ENCODE assay signal across 1 cellular context in the genomic region with DNA sequence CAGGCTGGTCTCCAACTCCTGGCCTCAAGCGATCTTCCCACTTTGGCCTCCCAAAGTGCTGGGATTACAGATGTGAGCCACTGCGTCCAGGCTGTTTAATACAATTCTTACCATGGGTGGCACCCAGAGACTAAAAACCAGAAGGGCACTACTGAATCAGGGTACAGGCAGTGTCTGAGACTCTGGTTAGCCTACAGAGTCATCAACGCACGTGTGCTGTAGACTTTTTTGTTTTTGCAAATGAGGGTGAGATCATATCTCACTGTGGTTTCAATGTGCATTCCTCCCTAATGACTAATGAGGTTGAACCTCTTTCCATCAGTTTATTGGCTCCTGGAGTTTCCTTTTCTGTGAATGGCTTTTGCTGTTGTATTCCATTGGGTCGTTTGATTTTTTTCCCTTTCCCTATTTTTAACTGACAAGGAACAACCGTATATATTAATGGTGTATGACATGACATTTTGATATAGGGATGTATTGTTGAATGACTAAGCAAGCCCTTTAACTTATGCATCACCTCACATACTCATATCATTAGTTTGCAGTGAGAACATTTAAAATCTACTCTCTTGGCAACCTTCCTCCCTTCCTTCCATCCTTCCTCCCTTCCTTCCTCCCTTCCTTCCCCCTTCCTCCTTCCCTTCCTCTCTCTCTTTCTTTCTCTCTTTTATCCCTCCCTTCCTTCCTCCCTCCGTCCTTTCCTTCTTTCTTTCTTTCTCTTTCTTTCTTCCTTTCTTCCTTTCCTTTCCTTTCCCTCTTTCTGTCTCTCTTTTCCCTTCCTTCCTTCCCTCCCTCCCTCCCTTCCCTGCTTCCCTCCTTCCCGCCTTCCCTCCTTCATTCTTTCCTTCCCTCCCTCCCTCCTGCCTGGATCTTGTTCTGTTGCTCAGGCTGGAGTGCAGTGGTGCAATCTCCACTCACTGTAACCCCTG.
TF ChIP-seq lines count a peak whose summit lies in the region.

No MANE protein-coding gene starts in this region.

TF ChIP-seq in HEK293, 187 proteins besides CTCF, POLR2A, EP300 and RAD21 (continued from another document and continues in another):
- TF ChIP-seq, protein P1, sequence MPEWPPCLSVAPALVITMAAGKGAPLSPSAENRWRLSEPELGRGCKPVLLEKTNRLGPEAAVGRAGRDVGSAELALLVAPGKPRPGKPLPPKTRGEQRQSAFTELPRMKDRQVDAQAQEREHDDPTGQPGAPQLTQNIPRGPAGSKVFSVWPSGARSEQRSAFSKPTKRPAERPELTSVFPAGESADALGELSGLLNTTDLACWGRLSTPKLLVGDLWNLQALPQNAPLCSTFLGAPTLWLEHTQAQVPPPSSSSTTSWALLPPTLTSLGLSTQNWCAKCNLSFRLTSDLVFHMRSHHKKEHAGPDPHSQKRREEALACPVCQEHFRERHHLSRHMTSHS (tag by site-specific recombination; IDR thresholded peaks at IDR 0.05), result no peak
- TF ChIP-seq GLI2 (tag by site-specific recombination; IDR thresholded peaks at IDR 0.05; ENCODE audit: borderline replicate concordance, low read depth), result no peak
- TF ChIP-seq, protein P2, sequence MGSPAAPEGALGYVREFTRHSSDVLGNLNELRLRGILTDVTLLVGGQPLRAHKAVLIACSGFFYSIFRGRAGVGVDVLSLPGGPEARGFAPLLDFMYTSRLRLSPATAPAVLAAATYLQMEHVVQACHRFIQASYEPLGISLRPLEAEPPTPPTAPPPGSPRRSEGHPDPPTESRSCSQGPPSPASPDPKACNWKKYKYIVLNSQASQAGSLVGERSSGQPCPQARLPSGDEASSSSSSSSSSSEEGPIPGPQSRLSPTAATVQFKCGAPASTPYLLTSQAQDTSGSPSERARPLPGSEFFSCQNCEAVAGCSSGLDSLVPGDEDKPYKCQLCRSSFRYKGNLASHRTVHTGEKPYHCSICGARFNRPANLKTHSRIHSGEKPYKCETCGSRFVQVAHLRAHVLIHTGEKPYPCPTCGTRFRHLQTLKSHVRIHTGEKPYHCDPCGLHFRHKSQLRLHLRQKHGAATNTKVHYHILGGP (tag by site-specific recombination; IDR thresholded peaks at IDR 0.05), result no peak
- no peak for TF ChIP-seq ZSCAN30 (tag by site-specific recombination; IDR thresholded peaks at IDR 0.05)
- TF ChIP-seq ZNF830 (tag by site-specific recombination; IDR thresholded peaks at IDR 0.05; ENCODE audit: low read depth), result no peak
- TF ChIP-seq ZNF558 (tag by site-specific recombination; IDR thresholded peaks at IDR 0.05), result peak; percentile 87
- TF ChIP-seq, protein P3, sequence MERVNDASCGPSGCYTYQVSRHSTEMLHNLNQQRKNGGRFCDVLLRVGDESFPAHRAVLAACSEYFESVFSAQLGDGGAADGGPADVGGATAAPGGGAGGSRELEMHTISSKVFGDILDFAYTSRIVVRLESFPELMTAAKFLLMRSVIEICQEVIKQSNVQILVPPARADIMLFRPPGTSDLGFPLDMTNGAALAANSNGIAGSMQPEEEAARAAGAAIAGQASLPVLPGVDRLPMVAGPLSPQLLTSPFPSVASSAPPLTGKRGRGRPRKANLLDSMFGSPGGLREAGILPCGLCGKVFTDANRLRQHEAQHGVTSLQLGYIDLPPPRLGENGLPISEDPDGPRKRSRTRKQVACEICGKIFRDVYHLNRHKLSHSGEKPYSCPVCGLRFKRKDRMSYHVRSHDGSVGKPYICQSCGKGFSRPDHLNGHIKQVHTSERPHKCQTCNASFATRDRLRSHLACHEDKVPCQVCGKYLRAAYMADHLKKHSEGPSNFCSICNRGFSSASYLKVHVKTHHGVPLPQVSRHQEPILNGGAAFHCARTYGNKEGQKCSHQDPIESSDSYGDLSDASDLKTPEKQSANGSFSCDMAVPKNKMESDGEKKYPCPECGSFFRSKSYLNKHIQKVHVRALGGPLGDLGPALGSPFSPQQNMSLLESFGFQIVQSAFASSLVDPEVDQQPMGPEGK (tag by site-specific recombination; IDR thresholded peaks at IDR 0.05), result peak; percentile 49
- TF ChIP-seq, protein P4, sequence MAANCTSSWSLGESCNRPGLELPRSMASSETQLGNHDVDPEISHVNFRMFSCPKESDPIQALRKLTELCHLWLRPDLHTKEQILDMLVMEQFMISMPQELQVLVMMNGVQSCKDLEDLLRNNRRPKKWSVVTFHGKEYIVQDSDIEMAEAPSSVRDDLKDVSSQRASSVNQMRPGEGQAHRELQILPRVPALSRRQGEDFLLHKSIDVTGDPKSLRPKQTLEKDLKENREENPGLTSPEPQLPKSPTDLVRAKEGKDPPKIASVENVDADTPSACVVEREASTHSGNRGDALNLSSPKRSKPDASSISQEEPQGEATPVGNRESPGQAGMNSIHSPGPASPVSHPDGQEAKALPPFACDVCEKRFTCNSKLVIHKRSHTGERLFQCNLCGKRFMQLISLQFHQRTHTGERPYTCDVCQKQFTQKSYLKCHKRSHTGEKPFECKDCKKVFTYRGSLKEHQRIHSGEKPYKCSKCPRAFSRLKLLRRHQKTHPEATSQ (tag by site-specific recombination; IDR thresholded peaks at IDR 0.05), result no peak
- no peak for TF ChIP-seq YY2 (tag by site-specific recombination; IDR thresholded peaks at IDR 0.05)
- no peak for TF ChIP-seq ZNF155 (tag by site-specific recombination; IDR thresholded peaks at IDR 0.05)
- TF ChIP-seq GFI1B (tag by site-specific recombination; IDR thresholded peaks at IDR 0.05), result peak; percentile 66; the same call in 1 of the 2 replicates
- TF ChIP-seq ZNF530 (tag by site-specific recombination; IDR thresholded peaks at IDR 0.05; ENCODE audit: low read depth), result no peak
- peak; percentile 89 for TF ChIP-seq IKZF3 (tag by site-specific recombination; IDR thresholded peaks at IDR 0.05)
- TF ChIP-seq ZNF239 (tag by site-specific recombination; IDR thresholded peaks at IDR 0.05), result no peak
- TF ChIP-seq ZNF157 (tag by site-specific recombination; IDR thresholded peaks at IDR 0.05), result no peak
- no peak for TF ChIP-seq OVOL3 (tag by site-specific recombination; IDR thresholded peaks at IDR 0.05)
- TF ChIP-seq KLF16 (tag by site-specific recombination; IDR thresholded peaks at IDR 0.05), result no peak; the same call in 1 of the 2 replicates
- no peak for TF ChIP-seq ZNF23 (tag by site-specific recombination; IDR thresholded peaks at IDR 0.05; ENCODE audit: borderline replicate concordance)
- no peak for TF ChIP-seq ZNF571 (tag by site-specific recombination; IDR thresholded peaks at IDR 0.05)
- no peak for TF ChIP-seq ZNF404 (tag by site-specific recombination; IDR thresholded peaks at IDR 0.05)
- peak; percentile 92 for TF ChIP-seq SP7 (tag by site-specific recombination; IDR thresholded peaks at IDR 0.05)
- TF ChIP-seq ZNF664 (tag by site-specific recombination; IDR thresholded peaks at IDR 0.05), result no peak
- TF ChIP-seq, protein P5, sequence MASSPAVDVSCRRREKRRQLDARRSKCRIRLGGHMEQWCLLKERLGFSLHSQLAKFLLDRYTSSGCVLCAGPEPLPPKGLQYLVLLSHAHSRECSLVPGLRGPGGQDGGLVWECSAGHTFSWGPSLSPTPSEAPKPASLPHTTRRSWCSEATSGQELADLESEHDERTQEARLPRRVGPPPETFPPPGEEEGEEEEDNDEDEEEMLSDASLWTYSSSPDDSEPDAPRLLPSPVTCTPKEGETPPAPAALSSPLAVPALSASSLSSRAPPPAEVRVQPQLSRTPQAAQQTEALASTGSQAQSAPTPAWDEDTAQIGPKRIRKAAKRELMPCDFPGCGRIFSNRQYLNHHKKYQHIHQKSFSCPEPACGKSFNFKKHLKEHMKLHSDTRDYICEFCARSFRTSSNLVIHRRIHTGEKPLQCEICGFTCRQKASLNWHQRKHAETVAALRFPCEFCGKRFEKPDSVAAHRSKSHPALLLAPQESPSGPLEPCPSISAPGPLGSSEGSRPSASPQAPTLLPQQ (tag by site-specific recombination; IDR thresholded peaks at IDR 0.05), result peak; percentile 63; the same call in 1 of the 2 replicates
- no peak for TF ChIP-seq ZNF211 (tag by site-specific recombination; IDR thresholded peaks at IDR 0.05; ENCODE audit: low read depth)
- peak; percentile 22; the same call in 1 of the 2 replicates for TF ChIP-seq ZNF391 (tag by site-specific recombination; IDR thresholded peaks at IDR 0.05; ENCODE audit: borderline replicate concordance, low read depth)
- TF ChIP-seq ZNF292 (tag by site-specific recombination; IDR thresholded peaks at IDR 0.05; ENCODE audit: borderline replicate concordance, low read depth), result no peak
- no peak for TF ChIP-seq BCL11B (tag by site-specific recombination; IDR thresholded peaks at IDR 0.05; ENCODE audit: low read depth)
- TF ChIP-seq, protein P6, sequence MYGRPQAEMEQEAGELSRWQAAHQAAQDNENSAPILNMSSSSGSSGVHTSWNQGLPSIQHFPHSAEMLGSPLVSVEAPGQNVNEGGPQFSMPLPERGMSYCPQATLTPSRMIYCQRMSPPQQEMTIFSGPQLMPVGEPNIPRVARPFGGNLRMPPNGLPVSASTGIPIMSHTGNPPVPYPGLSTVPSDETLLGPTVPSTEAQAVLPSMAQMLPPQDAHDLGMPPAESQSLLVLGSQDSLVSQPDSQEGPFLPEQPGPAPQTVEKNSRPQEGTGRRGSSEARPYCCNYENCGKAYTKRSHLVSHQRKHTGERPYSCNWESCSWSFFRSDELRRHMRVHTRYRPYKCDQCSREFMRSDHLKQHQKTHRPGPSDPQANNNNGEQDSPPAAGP (tag by site-specific recombination; IDR thresholded peaks at IDR 0.05), result peak; percentile 95
- TF ChIP-seq, protein P7, sequence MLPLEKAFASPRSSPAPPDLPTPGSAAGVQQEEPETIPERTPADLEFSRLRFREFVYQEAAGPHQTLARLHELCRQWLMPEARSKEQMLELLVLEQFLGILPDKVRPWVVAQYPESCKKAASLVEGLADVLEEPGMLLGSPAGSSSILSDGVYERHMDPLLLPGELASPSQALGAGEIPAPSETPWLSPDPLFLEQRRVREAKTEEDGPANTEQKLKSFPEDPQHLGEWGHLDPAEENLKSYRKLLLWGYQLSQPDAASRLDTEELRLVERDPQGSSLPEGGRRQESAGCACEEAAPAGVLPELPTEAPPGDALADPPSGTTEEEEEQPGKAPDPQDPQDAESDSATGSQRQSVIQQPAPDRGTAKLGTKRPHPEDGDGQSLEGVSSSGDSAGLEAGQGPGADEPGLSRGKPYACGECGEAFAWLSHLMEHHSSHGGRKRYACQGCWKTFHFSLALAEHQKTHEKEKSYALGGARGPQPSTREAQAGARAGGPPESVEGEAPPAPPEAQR (tag by site-specific recombination; IDR thresholded peaks at IDR 0.05), result no peak
- peak; percentile 82 for TF ChIP-seq GLIS1 (tag by site-specific recombination; IDR thresholded peaks at IDR 0.05)
- TF ChIP-seq SP2 (tag by site-specific recombination; IDR thresholded peaks at IDR 0.05), result peak; percentile 78
- peak; percentile 86 for TF ChIP-seq ZBTB17 (tag by site-specific recombination; IDR thresholded peaks at IDR 0.05)
- no peak for TF ChIP-seq ZNF768 (tag by site-specific recombination; IDR thresholded peaks at IDR 0.05)
- TF ChIP-seq, protein P8, sequence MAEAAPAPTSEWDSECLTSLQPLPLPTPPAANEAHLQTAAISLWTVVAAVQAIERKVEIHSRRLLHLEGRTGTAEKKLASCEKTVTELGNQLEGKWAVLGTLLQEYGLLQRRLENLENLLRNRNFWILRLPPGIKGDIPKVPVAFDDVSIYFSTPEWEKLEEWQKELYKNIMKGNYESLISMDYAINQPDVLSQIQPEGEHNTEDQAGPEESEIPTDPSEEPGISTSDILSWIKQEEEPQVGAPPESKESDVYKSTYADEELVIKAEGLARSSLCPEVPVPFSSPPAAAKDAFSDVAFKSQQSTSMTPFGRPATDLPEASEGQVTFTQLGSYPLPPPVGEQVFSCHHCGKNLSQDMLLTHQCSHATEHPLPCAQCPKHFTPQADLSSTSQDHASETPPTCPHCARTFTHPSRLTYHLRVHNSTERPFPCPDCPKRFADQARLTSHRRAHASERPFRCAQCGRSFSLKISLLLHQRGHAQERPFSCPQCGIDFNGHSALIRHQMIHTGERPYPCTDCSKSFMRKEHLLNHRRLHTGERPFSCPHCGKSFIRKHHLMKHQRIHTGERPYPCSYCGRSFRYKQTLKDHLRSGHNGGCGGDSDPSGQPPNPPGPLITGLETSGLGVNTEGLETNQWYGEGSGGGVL (tag by site-specific recombination; IDR thresholded peaks at IDR 0.05), result 0 out of 2 replicates have a peak, but pooled peaks have one; percentile 18
- TF ChIP-seq ZNF548 (tag by site-specific recombination; IDR thresholded peaks at IDR 0.05), result no peak
- TF ChIP-seq ZBTB7A (tag by site-specific recombination; IDR thresholded peaks at IDR 0.05; ENCODE audit: low read depth), result no peak
- TF ChIP-seq ZNF335 (tag by site-specific recombination; conservative IDR thresholded peaks at IDR 0.05), result peak; percentile 52
- no peak for TF ChIP-seq ZNF621 (tag by site-specific recombination; IDR thresholded peaks at IDR 0.05)
- TF ChIP-seq, protein P9, sequence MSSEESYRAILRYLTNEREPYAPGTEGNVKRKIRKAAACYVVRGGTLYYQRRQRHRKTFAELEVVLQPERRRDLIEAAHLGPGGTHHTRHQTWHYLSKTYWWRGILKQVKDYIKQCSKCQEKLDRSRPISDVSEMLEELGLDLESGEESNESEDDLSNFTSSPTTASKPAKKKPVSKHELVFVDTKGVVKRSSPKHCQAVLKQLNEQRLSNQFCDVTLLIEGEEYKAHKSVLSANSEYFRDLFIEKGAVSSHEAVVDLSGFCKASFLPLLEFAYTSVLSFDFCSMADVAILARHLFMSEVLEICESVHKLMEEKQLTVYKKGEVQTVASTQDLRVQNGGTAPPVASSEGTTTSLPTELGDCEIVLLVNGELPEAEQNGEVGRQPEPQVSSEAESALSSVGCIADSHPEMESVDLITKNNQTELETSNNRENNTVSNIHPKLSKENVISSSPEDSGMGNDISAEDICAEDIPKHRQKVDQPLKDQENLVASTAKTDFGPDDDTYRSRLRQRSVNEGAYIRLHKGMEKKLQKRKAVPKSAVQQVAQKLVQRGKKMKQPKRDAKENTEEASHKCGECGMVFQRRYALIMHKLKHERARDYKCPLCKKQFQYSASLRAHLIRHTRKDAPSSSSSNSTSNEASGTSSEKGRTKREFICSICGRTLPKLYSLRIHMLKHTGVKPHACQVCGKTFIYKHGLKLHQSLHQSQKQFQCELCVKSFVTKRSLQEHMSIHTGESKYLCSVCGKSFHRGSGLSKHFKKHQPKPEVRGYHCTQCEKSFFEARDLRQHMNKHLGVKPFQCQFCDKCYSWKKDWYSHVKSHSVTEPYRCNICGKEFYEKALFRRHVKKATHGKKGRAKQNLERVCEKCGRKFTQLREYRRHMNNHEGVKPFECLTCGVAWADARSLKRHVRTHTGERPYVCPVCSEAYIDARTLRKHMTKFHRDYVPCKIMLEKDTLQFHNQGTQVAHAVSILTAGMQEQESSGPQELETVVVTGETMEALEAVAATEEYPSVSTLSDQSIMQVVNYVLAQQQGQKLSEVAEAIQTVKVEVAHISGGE (tag by site-specific recombination; conservative IDR thresholded peaks at IDR 0.05; ENCODE audit: low read depth), result no peak
- peak; percentile 92 for TF ChIP-seq ZEB2 (tag by site-specific recombination; IDR thresholded peaks at IDR 0.05)
- TF ChIP-seq ZNF654 (tag by site-specific recombination; IDR thresholded peaks at IDR 0.05; ENCODE audit: low read depth), result no peak
- TF ChIP-seq, protein P10, sequence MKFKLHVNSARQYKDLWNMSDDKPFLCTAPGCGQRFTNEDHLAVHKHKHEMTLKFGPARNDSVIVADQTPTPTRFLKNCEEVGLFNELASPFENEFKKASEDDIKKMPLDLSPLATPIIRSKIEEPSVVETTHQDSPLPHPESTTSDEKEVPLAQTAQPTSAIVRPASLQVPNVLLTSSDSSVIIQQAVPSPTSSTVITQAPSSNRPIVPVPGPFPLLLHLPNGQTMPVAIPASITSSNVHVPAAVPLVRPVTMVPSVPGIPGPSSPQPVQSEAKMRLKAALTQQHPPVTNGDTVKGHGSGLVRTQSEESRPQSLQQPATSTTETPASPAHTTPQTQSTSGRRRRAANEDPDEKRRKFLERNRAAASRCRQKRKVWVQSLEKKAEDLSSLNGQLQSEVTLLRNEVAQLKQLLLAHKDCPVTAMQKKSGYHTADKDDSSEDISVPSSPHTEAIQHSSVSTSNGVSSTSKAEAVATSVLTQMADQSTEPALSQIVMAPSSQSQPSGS (tag by site-specific recombination; IDR thresholded peaks at IDR 0.05; ENCODE audit: low read depth), result peak; percentile 64
- peak; percentile 84; the same call in 1 of the 2 replicates for TF ChIP-seq ZBTB21 (tag by site-specific recombination; IDR thresholded peaks at IDR 0.05)
